In the genomic region with DNA sequence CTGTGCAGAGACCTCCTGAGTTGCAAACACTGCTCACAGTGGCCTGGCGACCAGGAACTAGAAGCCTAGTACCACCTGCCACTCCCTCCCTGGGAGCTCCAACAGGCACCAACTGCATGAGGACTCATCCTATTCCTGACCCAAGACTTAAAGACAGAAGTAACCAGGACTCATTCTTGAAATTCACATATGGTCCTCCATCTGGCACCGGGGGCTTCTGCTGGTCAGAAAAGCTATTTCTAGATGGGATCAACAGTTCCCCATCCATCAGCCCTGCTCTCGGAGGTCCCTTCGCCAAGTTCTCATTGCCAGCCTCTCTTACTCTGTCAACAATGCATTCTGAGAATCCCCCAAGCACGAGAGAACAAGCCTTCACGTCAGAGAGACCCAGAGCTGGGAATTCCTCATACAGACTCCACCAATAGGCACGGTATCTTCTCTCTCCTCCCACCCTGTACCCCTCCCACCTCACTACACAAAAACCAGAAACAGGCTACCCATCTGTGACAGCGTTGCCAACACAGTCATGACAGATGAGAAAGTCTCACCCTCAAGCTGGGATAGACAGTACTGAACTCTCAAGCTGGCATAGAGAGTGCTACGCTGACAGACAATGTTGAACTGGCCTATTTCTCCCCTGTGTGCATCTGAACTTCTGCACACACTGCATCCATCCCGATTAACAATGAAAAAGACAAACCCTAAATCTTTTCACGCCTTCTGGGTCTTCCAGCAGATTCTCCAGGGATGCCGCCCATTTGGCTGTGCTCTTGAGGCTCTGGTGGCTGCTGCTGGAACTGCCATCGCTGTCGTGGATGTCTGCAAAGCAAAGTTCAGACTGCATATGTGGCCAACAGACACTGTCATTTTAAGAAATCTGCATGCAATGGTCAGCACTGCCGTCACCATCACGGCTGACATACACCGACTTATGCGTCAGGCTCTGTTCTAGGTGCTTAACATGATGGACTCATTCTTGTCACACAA, we compare ENCODE assay signal across 14 cellular contexts. TPM values are rescaled to one million over a fixed set of nuclear protein-coding genes. Genes with fewer than 3 reads are reported as not detected.
DNase-seq lines count a peak whose midpoint lies in the region; ATAC-seq and TF ChIP-seq lines count a peak whose summit lies in the region.
"Had no signal": no experiment of that assay in that cellular context is flagged by ENCODE, and none has a peak within 500 bp of the region (broad histone marks: within the 10 kb centered on the region; RNA-seq: fewer than 3 reads in every experiment).

No MANE protein-coding gene starts in this region.

- CTCF ChIA-PET in CD8-positive, alpha-beta T cell (lab: Charles Lee) = interaction anchor here (0.6 to 13.5 kb wide), 8 partner anchors 9 to 82 kb away, joined by 3 to 108 read pairs (median 4); a partner anchor contains a TSS
- CTCF ChIA-PET in activated CD8-positive, alpha-beta T cell treated with anti-CD3 and anti-CD28 coated beads, Interleukin-2, amount 10 ng/mL, durations not matched to agents 7 days and 5 days (lab: Charles Lee) = interaction anchor here (1.1 to 4.2 kb wide), 5 partner anchors 9 to 48 kb away, joined by 3 to 28 read pairs (median 5); a partner anchor contains a TSS

- POLR2A ChIA-PET in CD8-positive, alpha-beta T cell (lab: Charles Lee) = interaction anchor here (1.6 to 6.2 kb wide), 3 partner anchors 10 to 25 kb away, joined by 3 to 43 read pairs (median 7); a partner anchor contains a TSS
- POLR2A ChIA-PET in activated CD8-positive, alpha-beta T cell treated with anti-CD3 and anti-CD28 coated beads, Interleukin-2, amount 10 ng/mL, durations not matched to agents 7 days and 5 days (lab: Charles Lee) = interaction anchor here (0.5 to 1.2 kb wide), 2 partner anchors 10 to 260 kb away, joined by 3 to 6 read pairs; no protein-coding TSS in a partner anchor

- no peak for TF ChIP-seq CTCF in CD8-positive, alpha-beta T cell (IDR thresholded peaks at IDR 0.05)
- TF ChIP-seq CTCF in lower leg skin (IDR thresholded peaks at IDR 0.05) (no peak), natural killer cell (IDR thresholded peaks at IDR 0.05) (no peak)

- intact Hi-C loops in CD8-positive, alpha-beta T cell (cut with DNase I, micrococcal nuclease) = no loop called here
- intact Hi-C loops in lower leg skin (cut with DNase I; ENCODE audit: low total_unique reads) (no loop called here), natural killer cell (cut with micrococcal nuclease) (no loop called here)

- H3K4me3 Mint-ChIP-seq in CD8-positive, alpha-beta T cell = no peak overlapping the region
- H3K4me3 Mint-ChIP-seq in activated CD8-positive, alpha-beta T cell treated with anti-CD3 and anti-CD28 coated beads, Interleukin-2, amount 10 ng/mL, durations not matched to agents 7 days and 5 days = no peak overlapping the region
- H3K4me3 Mint-ChIP-seq in natural killer cell = no peak overlapping the region

- peaks cover 38% of the 10 kb centered on the region for H3K36me3 ChIP-seq in CD8-positive, alpha-beta T cell (ENCODE audit: insufficient read depth, low read length)
- H3K36me3 ChIP-seq in muscle layer of colon (ENCODE audit: insufficient read depth, low read length) = peaks cover 30% of the 10 kb centered on the region
- H3K36me3 ChIP-seq: SJCRH30 had no signal

- DNase-seq in CD8-positive, alpha-beta T cell = peak in 1 of 7 experiments; percentile 50
- DNase-seq in activated CD8-positive, alpha-beta T cell treated with anti-CD3 and anti-CD28 coated beads, Interleukin-2, amount 10 ng/mL, durations not matched to agents 7 days and 5 days = no peak
- DNase-seq in lower leg skin (ENCODE audit: low spot score in 2 of 2) (no peak), LoVo (ENCODE audit: low spot score) (no peak), iPS-NIHi7 (ENCODE audit: extremely low spot score) (no peak), natural killer cell (no peak)
- DNase-seq: activated CD4-positive, alpha-beta T cell treated with anti-CD3 and anti-CD28 coated beads, Interleukin-2, amount 50 U/mL, for 48 hours; anterior cingulate cortex; Kasumi-1; NCI-H510A; SJCRH30 had no signal

- H3K9me3 ChIP-seq in CD8-positive, alpha-beta T cell (ENCODE audit: low read length) = no peaks in the 10 kb centered on the region
- no peaks in the 10 kb centered on the region for H3K9me3 ChIP-seq in muscle layer of colon (ENCODE audit: low read length)
- H3K9me3 ChIP-seq: HAP-1, SJCRH30 had no signal

- peak; percentile 87 for ATAC-seq in CD8-positive, alpha-beta T cell
- ATAC-seq in GM18868 (IDR thresholded peaks at IDR 0.05; ENCODE audit: unreplicated experiment) (peak; percentile 84), natural killer cell (no peak)
- no peak for ATAC-seq in activated CD8-positive, alpha-beta T cell treated with anti-CD3 and anti-CD28 coated beads, Interleukin-2, amount 10 ng/mL, durations not matched to agents 7 days and 5 days

- no peaks in the 10 kb centered on the region for H3K27me3 ChIP-seq in CD8-positive, alpha-beta T cell (ENCODE audit: insufficient read depth, low read length)
- no peaks in the 10 kb centered on the region for H3K27me3 ChIP-seq in muscle layer of colon (ENCODE audit: control insufficient read depth in 1 of 2, insufficient read depth in 2 of 2, low read length in 2 of 2)
- H3K27me3 ChIP-seq: SJCRH30 had no signal

- H3K4me1 ChIP-seq in CD8-positive, alpha-beta T cell (ENCODE audit: insufficient read depth, low read length) = peaks cover 62% of the 10 kb centered on the region
- H3K4me1 ChIP-seq in muscle layer of colon (ENCODE audit: insufficient read depth, low read length) = peaks cover 49% of the 10 kb centered on the region
- H3K4me1 ChIP-seq: HAP-1 had no signal

- H3K4me3 ChIP-seq in CD8-positive, alpha-beta T cell (ENCODE audit: low read depth, low read length) = no peak overlapping the region
- H3K4me3 ChIP-seq in muscle layer of colon (ENCODE audit: low read depth in 1 of 2, low read length in 2 of 2) (no peak overlapping the region), lower leg skin (ENCODE audit: low read depth, poor library complexity, severe bottlenecking) (no peak overlapping the region)
- H3K4me3 ChIP-seq: HAP-1, SJCRH30 had no signal

- no peak overlapping the region for H3K27ac ChIP-seq in CD8-positive, alpha-beta T cell (ENCODE audit: low read depth, low read length)
- peak overlapping the region; percentile 67 for H3K27ac ChIP-seq in muscle layer of colon (ENCODE audit: low read depth, low read length)
- H3K27ac ChIP-seq: SJCRH30 had no signal

- WGBS in lower leg skin, 2 donors = 68 to 78% methylated on average over 18 of the region's 18 CpGs

- peaks cover 74% of the 10 kb centered on the region for H3K36me3 Mint-ChIP-seq in CD8-positive, alpha-beta T cell
- peaks cover 68% of the 10 kb centered on the region for H3K36me3 Mint-ChIP-seq in activated CD8-positive, alpha-beta T cell treated with anti-CD3 and anti-CD28 coated beads, Interleukin-2, amount 10 ng/mL, durations not matched to agents 7 days and 5 days (ENCODE audit: low read depth)
- H3K36me3 Mint-ChIP-seq in natural killer cell = no peaks in the 10 kb centered on the region

- H3K9ac ChIP-seq in muscle layer of colon (ENCODE audit: low read length) = no peak overlapping the region

- H3K9me3 Mint-ChIP-seq in CD8-positive, alpha-beta T cell = no peaks in the 10 kb centered on the region
- no peaks in the 10 kb centered on the region for H3K9me3 Mint-ChIP-seq in activated CD8-positive, alpha-beta T cell treated with anti-CD3 and anti-CD28 coated beads, Interleukin-2, amount 10 ng/mL, durations not matched to agents 7 days and 5 days (ENCODE audit: insufficient read depth)
- no peaks in the 10 kb centered on the region for H3K9me3 Mint-ChIP-seq in natural killer cell

- no peak for TF ChIP-seq POLR2A in lower leg skin (IDR thresholded peaks at IDR 0.05)

- peaks cover 72% of the 10 kb centered on the region for H3K4me1 Mint-ChIP-seq in CD8-positive, alpha-beta T cell (ENCODE audit: low read depth)
- H3K4me1 Mint-ChIP-seq in activated CD8-positive, alpha-beta T cell treated with anti-CD3 and anti-CD28 coated beads, Interleukin-2, amount 10 ng/mL, durations not matched to agents 7 days and 5 days (ENCODE audit: low read depth) = peaks cover 57% of the 10 kb centered on the region
- H3K4me1 Mint-ChIP-seq in natural killer cell = peaks cover 0 to 6% of the 10 kb centered on the region in 2 donors

- peak overlapping the region; percentile 89 for H3K27ac Mint-ChIP-seq in CD8-positive, alpha-beta T cell
- H3K27ac Mint-ChIP-seq in activated CD8-positive, alpha-beta T cell treated with anti-CD3 and anti-CD28 coated beads, Interleukin-2, amount 10 ng/mL, durations not matched to agents 7 days and 5 days = peak overlapping the region; percentile 50
- H3K27ac Mint-ChIP-seq in natural killer cell = no peak overlapping the region

- H3K27me3 Mint-ChIP-seq in CD8-positive, alpha-beta T cell (ENCODE audit: low read depth) = no peaks in the 10 kb centered on the region
- H3K27me3 Mint-ChIP-seq in activated CD8-positive, alpha-beta T cell treated with anti-CD3 and anti-CD28 coated beads, Interleukin-2, amount 10 ng/mL, durations not matched to agents 7 days and 5 days (ENCODE audit: low read depth) = no peaks in the 10 kb centered on the region
- H3K27me3 Mint-ChIP-seq in natural killer cell (ENCODE audit: low read depth in 2 of 2) = no peaks in the 10 kb centered on the region

RNA-seq across cellular contexts. Expression of a gene that starts 15.6 kb away (rescaled TPM):
- 100 to 1,000 TPM; 145 to 152 TPM for total RNA-seq in CD8-positive, alpha-beta T cell
- 100 to 1,000 TPM; 166 TPM for total RNA-seq in activated CD8-positive, alpha-beta T cell treated with anti-CD3 and anti-CD28 coated beads, Interleukin-2, amount 10 ng/mL, durations not matched to agents 7 days and 5 days
- 10 to 100 TPM; 14.8 to 40.1 (median 21.3) TPM for total RNA-seq in lower leg skin
- 10 to 100 TPM; 13.5 to 25.7 (median 21.4) TPM for total RNA-seq in natural killer cell
- total RNA-seq: SJCRH30 had no signal

Comparison
In these comparisons a context has a peak if more than half of its experiments do, and no peak if none do; other contexts are left out.
1. ATAC-seq: peak in CD8-positive, alpha-beta T cell (single experiment) and GM18868 (single experiment); none in activated CD8-positive, alpha-beta T cell treated with anti-CD3 and anti-CD28 coated beads, Interleukin-2, amount 10 ng/mL, durations not matched to agents 7 days and 5 days (single experiment) and natural killer cell (0 of 3).
2. H3K27ac Mint-ChIP-seq: peak in CD8-positive, alpha-beta T cell (single experiment) and activated CD8-positive, alpha-beta T cell treated with anti-CD3 and anti-CD28 coated beads, Interleukin-2, amount 10 ng/mL, durations not matched to agents 7 days and 5 days (single experiment); none in natural killer cell (0 of 2).